In genomic region chr1:7961199-7962010, GRCh38 we compare ENCODE assay signal across 8 cellular contexts. TPM values are rescaled to one million over a fixed set of nuclear protein-coding genes. Genes with fewer than 3 reads are reported as not detected.
DNase-seq lines count a peak whose midpoint lies in the region; ATAC-seq, FAIRE-seq and TF ChIP-seq lines count a peak whose summit lies in the region.

TSS of gene PARK7 (plus strand) at chr1:7961711. CDS start at chr1:7962786, 1,075 bp downstream.

- ATAC-seq in HG02852 (IDR thresholded peaks at IDR 0.05; ENCODE audit: unreplicated experiment) (peak; percentile 90), T-cell (replicated peaks in 1 of 4) (peak; percentile 94 to 99 (median 98))

- DNase-seq in GM12892 (ENCODE audit: insufficient read length): peak; percentile 88
- DNase-seq in NCI-H1436 treated with DMSO at 0.1 percent for 48 hours (lab: John Stamatoyannopoulos, UW): peak; percentile 86
- peak; percentile 97 to 100 (median 99) for DNase-seq in T-cell
- peak; percentile 100 for DNase-seq in cardiac septum (ENCODE audit: low spot score)
- DNase-seq in pons (ENCODE audit: low spot score): peak; percentile 98
- DNase-seq in type B pancreatic cell (ENCODE audit: extremely low spot score, unreplicated experiment): peak; percentile 100

- H3K27ac Mint-ChIP-seq in T-cell (peak within 1 kb of the TSS; percentile 98 to 100), type B pancreatic cell (peak within 1 kb of the TSS; percentile 95)

- WGBS in adipose tissue, 3 donors: 0 to 1% (median 1%) methylated on average over 78 to 81 of the region's 81 CpGs

- CTCF ChIA-PET in T-cell (lab: Charles Lee): interaction anchor here in 1 of 2 donors (0.6 to 1.0 kb wide), 2 partner anchors 14 to 46 kb away, joined by 3 to 4 read pairs; no protein-coding TSS in a partner anchor

- peak; percentile 66 for TF ChIP-seq CTCF in type B pancreatic cell (conservative IDR thresholded peaks at IDR 0.05)

- TF ChIP-seq POLR2A in GM12892 (IDR thresholded peaks at IDR 0.05; ENCODE audit: low read depth, low read length): peak; percentile 99

- intact Hi-C loops in cardiac septum (cut with DNase I): no loop called here

- H3K27me3 Mint-ChIP-seq in T-cell: no peaks in the 10 kb centered on the region
- H3K27me3 Mint-ChIP-seq in type B pancreatic cell: no peaks in the 10 kb centered on the region

- FAIRE-seq in GM12892 (lab: Jason Lieb, UNC): peak; percentile 98

- H3K36me3 Mint-ChIP-seq in T-cell: peaks cover 24% of the 10 kb centered on the region
- peaks cover 12% of the 10 kb centered on the region for H3K36me3 Mint-ChIP-seq in type B pancreatic cell

- POLR2A ChIA-PET in T-cell (lab: Charles Lee): interaction anchor here in 1 of 2 donors (0.7 kb wide), 1 partner anchor 12 kb away, joined by 4 read pairs; no protein-coding TSS in a partner anchor

- peak within 1 kb of the TSS; percentile 93 to 99 (median 98) for H3K4me3 Mint-ChIP-seq in T-cell
- peak within 1 kb of the TSS; percentile 97 for H3K4me3 Mint-ChIP-seq in type B pancreatic cell

- H3K27ac ChIP-seq in adipose tissue (ENCODE audit: low read depth, low read length): peak within 1 kb of the TSS; percentile 73

- H3K4me1 Mint-ChIP-seq in T-cell: peaks cover 58 to 70% (median 63%) of the 10 kb centered on the region in 3 donors
- H3K4me1 Mint-ChIP-seq in type B pancreatic cell (ENCODE audit: unreplicated experiment): peaks cover 16% of the 10 kb centered on the region

- no peaks in the 10 kb centered on the region for H3K9me3 Mint-ChIP-seq in T-cell
- H3K9me3 Mint-ChIP-seq in type B pancreatic cell: no peaks in the 10 kb centered on the region

RNA-seq across cellular contexts. Expression of gene PARK7, which starts in this region (rescaled TPM):
- 538 TPM for polyA plus RNA-seq in GM12892 (2012; ENCODE audit: missing spikeins)
- total RNA-seq in T-cell: 100 to 1,000 TPM; 103 to 125 (median 116) TPM
- polyA plus RNA-seq in adipose tissue: 100 to 1,000 TPM; 173 to 397 (median 342) TPM
- total RNA-seq in cardiac septum: 316 TPM
- total RNA-seq in type B pancreatic cell (ENCODE audit: low replicate concordance): 206 and 279 TPM in 2 replicates

Comparison
In these comparisons a context has a peak if more than half of its experiments do, and no peak if none do; other contexts are left out.
1. Peak in every context shown above with its lines: DNase-seq, ATAC-seq and H3K27ac ChIP-seq.